27 cellular contexts compared by ENCODE assay signal in genomic region chr17:6857336-6857735, GRCh38. TPM values are rescaled to one million over a fixed set of nuclear protein-coding genes. Genes with fewer than 3 reads are reported as not detected.
A peak's percentile ranks its signal among the peaks of the same experiment; 100 is the strongest.
DNase-seq lines count a peak whose midpoint lies in the region; ATAC-seq, FAIRE-seq and TF ChIP-seq lines count a peak whose summit lies in the region.
"Had no signal": no experiment of that assay in that cellular context is flagged by ENCODE, and none has a peak within 500 bp of the region (broad histone marks: within the 10 kb centered on the region; RNA-seq: fewer than 3 reads in every experiment).

No MANE protein-coding gene starts in this region.

- TF ChIP-seq CTCF in OCI-LY7 (conservative IDR thresholded peaks at IDR 0.05; ENCODE audit: low read length) (no peak), sigmoid colon (IDR thresholded peaks at IDR 0.05) (no peak), glutamatergic neuron (IDR thresholded peaks at IDR 0.05; ENCODE audit: partially characterized antibody, unreplicated experiment) (no peak)

- no peaks in the 10 kb centered on the region for H3K9me2 ChIP-seq in OCI-LY7 (ENCODE audit: insufficient read depth, low read length)

- H3K4me1 ChIP-seq in BLaER1 treated with 17β-estradiol and CSF1 and Interleukin-3, amounts not matched to agents 10 nM and 100 nM: peaks cover 6 to 40% (median 15%) of the 10 kb centered on the region in 10 experiments; a peak in 15 of 20 replicates
- H3K4me1 ChIP-seq in OCI-LY7 (ENCODE audit: insufficient read depth, low read length, poor library complexity, severe bottlenecking) (peaks cover 58% of the 10 kb centered on the region), sigmoid colon (no peaks in the 10 kb centered on the region)
- H3K4me1 ChIP-seq: Caco-2 had no signal

- no TSS peak for BruUV-seq in OCI-LY7 (replicated peaks; lab: Mats Ljungman, UMichigan)

- no peaks in the 10 kb centered on the region for H3K36me3 Mint-ChIP-seq in glutamatergic neuron (ENCODE audit: unreplicated experiment)
- H3K36me3 Mint-ChIP-seq: CD8-positive, alpha-beta T cell had no signal

- H3K27me3 ChIP-seq in BLaER1 treated with 17β-estradiol and CSF1 and Interleukin-3, amounts not matched to agents 10 nM and 100 nM: no peaks in the 10 kb centered on the region
- peaks cover 0 to 21% (median 3%) of the 10 kb centered on the region in 3 donors for H3K27me3 ChIP-seq in sigmoid colon

- no peak for DNase-seq in GM18507 (ENCODE audit: extremely low spot score, insufficient read length, low read depth)
- peak; percentile 39 for DNase-seq in OCI-LY7 (ENCODE audit: low spot score)
- no peak for DNase-seq in sciatic nerve (ENCODE audit: low spot score)
- DNase-seq in sigmoid colon: no peak
- DNase-seq in glutamatergic neuron: no peak
- DNase-seq: C1 segment of cervical spinal cord; Caco-2; CD8-positive, alpha-beta T cell; DMS79; HCEC 1CT; IMR-90; KG1; MG63; NCI-H1048; NCI-H1417; NCI-H1694; NCI-H2081; NCI-H2227 treated with DMSO at 0.1 percent for 48 hours; NCI-H69; OCI-M1 had no signal

- TF ChIP-seq EP300 in sigmoid colon (IDR thresholded peaks at IDR 0.05): no peak

- H3K4me3 Mint-ChIP-seq in glutamatergic neuron (ENCODE audit: unreplicated experiment): no peak overlapping the region
- H3K4me3 Mint-ChIP-seq: CD8-positive, alpha-beta T cell had no signal

- POLR2A ChIA-PET in OCI-LY7 (lab: Charles Lee): no interaction called here

- WGBS in sigmoid colon, 2 donors: 76% methylated on average over 6 of the region's 6 CpGs

- H3K9me3 ChIP-seq in BLaER1 treated with 17β-estradiol and CSF1 and Interleukin-3, amounts not matched to agents 10 nM and 100 nM (replicated peaks in 1 of 11): peaks cover 29 to 54% (median 41%) of the 10 kb centered on the region in 11 experiments
- H3K9me3 ChIP-seq in OCI-LY7 (ENCODE audit: low read length): peaks cover 23% of the 10 kb centered on the region
- H3K9me3 ChIP-seq in sigmoid colon: no peaks in the 10 kb centered on the region
- H3K9me3 ChIP-seq: Caco-2, MG63 had no signal

- no peak for ATAC-seq in sciatic nerve
- ATAC-seq: CD8-positive, alpha-beta T cell; SK-N-SH treated with all-trans-retinoic acid at 6 μM for 48 hours had no signal

- no peaks in the 10 kb centered on the region for H3K9me3 Mint-ChIP-seq in glutamatergic neuron (ENCODE audit: unreplicated experiment)
- H3K9me3 Mint-ChIP-seq: CD8-positive, alpha-beta T cell had no signal

- intact Hi-C loops in OCI-LY7 (cut with micrococcal nuclease; ENCODE audit: unreplicated experiment) (loop anchor here (5.0 kb wide), 1 partner anchor 155 kb away; the partner anchor contains the start of gene RNASEK), sciatic nerve (cut with DNase I) (no loop called here), sigmoid colon (cut with DNase I) (no loop called here)

- no peak overlapping the region for H3K4me3 ChIP-seq in BLaER1 treated with 17β-estradiol and CSF1 and Interleukin-3, amounts not matched to agents 10 nM and 100 nM
- H3K4me3 ChIP-seq in OCI-LY7 (ENCODE audit: low read depth, low read length, poor library complexity, severe bottlenecking) (peak overlapping the region; percentile 80), sigmoid colon (no peak overlapping the region)
- H3K4me3 ChIP-seq: MG63 had no signal

- no peaks in the 10 kb centered on the region for H3K36me3 ChIP-seq in BLaER1 treated with 17β-estradiol and CSF1 and Interleukin-3, amounts not matched to agents 10 nM and 100 nM
- H3K36me3 ChIP-seq in OCI-LY7 (ENCODE audit: insufficient read depth, low read length) (peaks cover 36% of the 10 kb centered on the region), sigmoid colon (no peaks in the 10 kb centered on the region)
- H3K36me3 ChIP-seq: MG63 had no signal

- CTCF ChIA-PET in OCI-LY7 (lab: Charles Lee; ENCODE audit: unreplicated experiment): no interaction called here

- no peaks in the 10 kb centered on the region for H3K4me1 Mint-ChIP-seq in glutamatergic neuron (ENCODE audit: low read depth, unreplicated experiment)

- H3K27me3 Mint-ChIP-seq in glutamatergic neuron (ENCODE audit: unreplicated experiment): peaks cover 1% of the 10 kb centered on the region

- H3K9ac ChIP-seq in BLaER1 treated with 17β-estradiol and CSF1 and Interleukin-3, amounts not matched to agents 10 nM and 100 nM: no peak overlapping the region

- H3K27ac ChIP-seq in BLaER1 treated with 17β-estradiol and CSF1 and Interleukin-3, amounts not matched to agents 10 nM and 100 nM: no peak overlapping the region
- H3K27ac ChIP-seq in OCI-LY7 (ENCODE audit: low read depth, low read length, poor library complexity, severe bottlenecking): peak overlapping the region; percentile 6
- no peak overlapping the region for H3K27ac ChIP-seq in sigmoid colon

- H3K79me2 ChIP-seq in OCI-LY7 (ENCODE audit: insufficient read depth, low read depth, low read length): peaks cover 64% of the 10 kb centered on the region

- TF ChIP-seq POLR2A in sigmoid colon (IDR thresholded peaks at IDR 0.05): no peak

- H3K4me2 ChIP-seq in BLaER1 treated with 17β-estradiol and CSF1 and Interleukin-3, amounts not matched to agents 10 nM and 100 nM: peak overlapping the region; percentile 4 to 51 (median 28); a peak in 17 of 22 replicates
- H3K4me2 ChIP-seq in OCI-LY7 (ENCODE audit: low read length): peak overlapping the region; percentile 93

- no peaks in the 10 kb centered on the region for H4K20me1 ChIP-seq in BLaER1 treated with 17β-estradiol and CSF1 and Interleukin-3, amounts not matched to agents 10 nM and 100 nM
- H4K20me1 ChIP-seq in OCI-LY7 (ENCODE audit: insufficient read depth, low read length): no peaks in the 10 kb centered on the region

- FAIRE-seq in GM18507 (lab: Jason Lieb, UNC) (peak; percentile 68), endometrium (lab: Jason Lieb, UNC) (peak; percentile 54)
- FAIRE-seq: H1, RCC 7860 had no signal

- no peak overlapping the region for H2AFZ ChIP-seq in OCI-LY7 (ENCODE audit: low read length)

- H3K27ac Mint-ChIP-seq in glutamatergic neuron (ENCODE audit: unreplicated experiment): no peak overlapping the region
- H3K27ac Mint-ChIP-seq: CD8-positive, alpha-beta T cell had no signal

RNA-seq across cellular contexts. Expression of gene TEKT1, which starts 25.8 kb away (rescaled TPM):
- total RNA-seq in OCI-LY7 (2014; rRNA removed; shearing (Covaris generic)): not detected in 2 replicates
- not detected in 2 replicates for total RNA-seq in OCI-LY7 (2022)
- total RNA-seq in sciatic nerve: 0.89 TPM
- not detected for total RNA-seq in sigmoid colon
- polyA plus RNA-seq in sigmoid colon: not detected
- not detected for total RNA-seq in glutamatergic neuron (ENCODE audit: unreplicated experiment)
- total RNA-seq: A172; Caco-2; CD8-positive, alpha-beta T cell; H1; IMR-90; NCI-H460 had no signal
- polyA plus RNA-seq: H1, IMR-90 had no signal
